In genomic region chr10:125719173-125720001, GRCh38 we compare ENCODE assay signal across 8 cellular contexts. TPM values are rescaled to one million over a fixed set of nuclear protein-coding genes. Genes with fewer than 3 reads are reported as not detected.
A peak's percentile ranks its signal among the peaks of the same experiment; 100 is the strongest.
DNase-seq lines count a peak whose midpoint lies in the region; ATAC-seq, FAIRE-seq and TF ChIP-seq lines count a peak whose summit lies in the region.

TSS of gene EDRF1 (plus strand) at chr10:125719709. CDS start at chr10:125719808, 99 bp downstream.

- peaks cover 9% of the 10 kb centered on the region for H3K9me3 ChIP-seq in WERI-Rb-1 (ENCODE audit: severe bottlenecking)
- H3K9me3 ChIP-seq in mammary epithelial cell (replicated peaks; ENCODE audit: insufficient read depth, low read length) = no peaks in the 10 kb centered on the region
- H3K9me3 ChIP-seq in small intestine (ENCODE audit: control insufficient read depth, low read depth) = no peaks in the 10 kb centered on the region

- H3K4me1 ChIP-seq in mammary epithelial cell (ENCODE audit: insufficient read depth, low read length) (peaks cover 9% of the 10 kb centered on the region), small intestine (ENCODE audit: control insufficient read depth in 2 of 2, insufficient read depth in 1 of 2, low read depth in 1 of 2, low read length in 1 of 2) (peaks cover 0 to 6% of the 10 kb centered on the region in 2 donors)

- H3K27me3 ChIP-seq in WERI-Rb-1 (ENCODE audit: insufficient read depth, low read depth, severe bottlenecking) = no peaks in the 10 kb centered on the region
- no peaks in the 10 kb centered on the region for H3K27me3 ChIP-seq in mammary epithelial cell (ENCODE audit: insufficient read depth, low read length)
- no peaks in the 10 kb centered on the region for H3K27me3 ChIP-seq in small intestine (ENCODE audit: control insufficient read depth in 2 of 2, insufficient read depth in 2 of 2, low read length in 2 of 2)

- peak within 1 kb of the TSS; percentile 96 for H2AFZ ChIP-seq in mammary epithelial cell (ENCODE audit: low read depth, low read length)

- WGBS in mammary epithelial cell (ENCODE audit: low coverage, missing lambda C conversion rate) = under 1% methylated on average over 39 of the region's 72 CpGs
- 0 to 1% (median 0%) methylated on average over 72 of the region's 72 CpGs for WGBS in small intestine, 3 donors

- DNase-seq in ACHN (peak; percentile 99), NCI-H2227 (lab: John Stamatoyannopoulos, UW; ENCODE audit: unreplicated experiment) (peak; percentile 99), WERI-Rb-1 (peak; percentile 99), mammary epithelial cell (peak; percentile 98), iPS-NIHi11 (ENCODE audit: low spot score) (peak; percentile 97), small intestine (peak; percentile 99)

- peak within 1 kb of the TSS; percentile 92 for H3K4me2 ChIP-seq in mammary epithelial cell (ENCODE audit: insufficient read depth, low read depth, low read length)

- H3K4me3 ChIP-seq in WERI-Rb-1 (ENCODE audit: low read depth, low read length) (peak within 1 kb of the TSS; percentile 100), mammary epithelial cell (replicated peaks in 1 of 3; ENCODE audit: insufficient read depth in 1 of 3, low read depth in 2 of 3, low read length in 3 of 3) (peak within 1 kb of the TSS; percentile 66 to 87 (median 81)), small intestine (ENCODE audit: low read depth in 1 of 2, low read length in 2 of 2) (peak within 1 kb of the TSS; percentile 71 to 82)

- CTCF ChIA-PET in mammary epithelial cell (lab: Charles Lee; ENCODE audit: low non-redundant PET) = no interaction called here

- TF ChIP-seq CTCF in WERI-Rb-1 (IDR thresholded peaks at IDR 0.05; ENCODE audit: low read depth, low read length) (no peak), mammary epithelial cell (conservative IDR thresholded peaks at IDR 0.05 in 1 of 2, IDR thresholded peaks at IDR 0.05 in 1 of 2; ENCODE audit: extremely low read depth in 1 of 2, insufficient read depth in 1 of 2, low read depth in 1 of 2, low read length in 2 of 2) (no peak)

- H3K27ac ChIP-seq in WERI-Rb-1 (peak within 1 kb of the TSS; percentile 86), mammary epithelial cell (ENCODE audit: insufficient read depth, low read depth, low read length) (peak within 1 kb of the TSS; percentile 84), small intestine (ENCODE audit: low read depth in 1 of 2, low read length in 1 of 2) (peak within 1 kb of the TSS; percentile 70 to 93)

- H3K79me2 ChIP-seq in mammary epithelial cell (ENCODE audit: insufficient read depth, low read length) = peaks cover 33% of the 10 kb centered on the region

- intact Hi-C loops in mammary epithelial cell (cut with micrococcal nuclease) = loop anchor here (2.0 kb wide), 1 partner anchor 57 kb away; no protein-coding TSS in a partner anchor

- peaks cover 32% of the 10 kb centered on the region for H3K36me3 ChIP-seq in WERI-Rb-1
- H3K36me3 ChIP-seq in mammary epithelial cell (ENCODE audit: insufficient read depth, low read length) = peaks cover 22% of the 10 kb centered on the region
- H3K36me3 ChIP-seq in small intestine (ENCODE audit: control insufficient read depth in 2 of 2, insufficient read depth in 2 of 2, low read length in 2 of 2) = peaks cover 2 to 6% of the 10 kb centered on the region in 2 donors

- peak; percentile 95 for ATAC-seq in GM18873 (IDR thresholded peaks at IDR 0.05; ENCODE audit: low FRiP score, unreplicated experiment)
- ATAC-seq in HG03139 (IDR thresholded peaks at IDR 0.05; ENCODE audit: unreplicated experiment) = peak; percentile 91

- dilution Hi-C loops in mammary epithelial cell (cut with HindIII; ENCODE audit: low sequenced_read_pairs) = loop anchor here (5.0 kb wide), 1 partner anchor 98 kb away; no protein-coding TSS in a partner anchor

- in situ Hi-C loops in ACHN (cut with HindIII; ENCODE audit: low pct_ligation_motif_present, low pct_unique_long_range_greater_than_20kb, low sequenced_read_pairs) (no loop called here), mammary epithelial cell (cut with MboI; ENCODE audit: low sequenced_read_pairs in 2 of 2) (no loop called here)

- BruUV-seq in mammary epithelial cell (replicated peaks; lab: Mats Ljungman, UMichigan) = no TSS peak

- no peaks in the 10 kb centered on the region for H4K20me1 ChIP-seq in mammary epithelial cell (ENCODE audit: insufficient read depth, low read length)

- FAIRE-seq in small intestine (lab: Jason Lieb, UNC) = no peak

- H3K9ac ChIP-seq in mammary epithelial cell (ENCODE audit: insufficient read depth, low read length) = peak within 1 kb of the TSS; percentile 88

RNA-seq across cellular contexts. Expression of gene EDRF1, which starts in this region (rescaled TPM):
- 10 to 100 TPM; 18.2 to 23.1 TPM for total RNA-seq in mammary epithelial cell
- polyA plus RNA-seq in mammary epithelial cell = 11.1 TPM
- 6.3 TPM for polyA minus RNA-seq in mammary epithelial cell
- polyA plus RNA-seq in small intestine = 10 to 100 TPM in 1 of 3 donors, 1 to 10 TPM in 2; 8.6 to 13.2 (median 9.2) TPM

Comparison
In these comparisons a context has a peak if more than half of its experiments do, and no peak if none do; other contexts are left out.
1. Peak in every context shown above with its lines: DNase-seq, ATAC-seq, H3K4me3 ChIP-seq and H3K27ac ChIP-seq.